Comparison of ENCODE assay signal across 18 cellular contexts in genomic region chr17:59730268-59730834, GRCh38. TPM values are rescaled to one million over a fixed set of nuclear protein-coding genes. Genes with fewer than 3 reads are reported as not detected.
DNase-seq lines count a peak whose midpoint lies in the region; ATAC-seq and TF ChIP-seq lines count a peak whose summit lies in the region.
"Had no signal": no experiment of that assay in that cellular context is flagged by ENCODE, and none has a peak within 500 bp of the region (broad histone marks: within the 10 kb centered on the region; RNA-seq: fewer than 3 reads in every experiment).

No MANE protein-coding gene starts in this region.

- peaks cover 5% of the 10 kb centered on the region for H3K4me1 Mint-ChIP-seq in central memory CD8-positive, alpha-beta T cell
- peaks cover 2% of the 10 kb centered on the region for H3K4me1 Mint-ChIP-seq in memory B cell
- H3K4me1 Mint-ChIP-seq in type B pancreatic cell (ENCODE audit: unreplicated experiment) = no peaks in the 10 kb centered on the region
- peaks cover 4 to 34% of the 10 kb centered on the region in 2 donors for H3K4me1 Mint-ChIP-seq in stimulated activated naive B cell treated with anti-CD40 and anti-IgM and Interleukin-4, amounts not matched to agents 10 μg/mL and 1 μg/mL and 100 μg/mL, for 72 hours

- no peak overlapping the region for H3K18ac ChIP-seq in IMR-90 (ENCODE audit: low read depth, low read length)

- POLR2A ChIA-PET in IMR-90 (lab: Charles Lee; ENCODE audit: unreplicated experiment) = interaction anchor here (0.8 kb wide), 1 partner anchor 107 kb away, joined by 10 read pairs; no protein-coding TSS in a partner anchor

- no peak overlapping the region for H4K8ac ChIP-seq in IMR-90 (ENCODE audit: low read depth in 2 of 2, low read length in 2 of 2)

- peaks cover 2% of the 10 kb centered on the region; the same call in 1 of the 2 replicates for H3K9me1 ChIP-seq in IMR-90 (ENCODE audit: insufficient read depth, low read length)

- CTCF ChIA-PET in IMR-90 (lab: Yijun Ruan, JAX) = no interaction called here

- H2BK120ac ChIP-seq in IMR-90 (ENCODE audit: low read depth, low read length) = no peak overlapping the region

- H3K9me3 Mint-ChIP-seq in central memory CD8-positive, alpha-beta T cell = no peaks in the 10 kb centered on the region
- H3K9me3 Mint-ChIP-seq in memory B cell (no peaks in the 10 kb centered on the region), type B pancreatic cell (no peaks in the 10 kb centered on the region)
- no peaks in the 10 kb centered on the region for H3K9me3 Mint-ChIP-seq in stimulated activated naive B cell treated with anti-CD40 and anti-IgM and Interleukin-4, amounts not matched to agents 10 μg/mL and 1 μg/mL and 100 μg/mL, for 72 hours
- H3K9me3 Mint-ChIP-seq: CD4-positive, CD25-positive, alpha-beta regulatory T cell had no signal

- DNase-seq in IMR-90 = no peak
- no peak for DNase-seq in central memory CD8-positive, alpha-beta T cell (ENCODE audit: low spot score in 2 of 2)
- no peak for DNase-seq in memory B cell (ENCODE audit: low spot score in 2 of 2)
- no peak for DNase-seq in type B pancreatic cell (ENCODE audit: extremely low spot score, unreplicated experiment)
- DNase-seq in stimulated activated naive B cell treated with anti-CD40 and anti-IgM and Interleukin-4, amounts not matched to agents 10 μg/mL and 1 μg/mL and 100 μg/mL, for 72 hours = no peak
- DNase-seq: CD4-positive, CD25-positive, alpha-beta regulatory T cell; COR-L47; DMS 273 treated with DMSO at 0.1 percent for 48 hours; DND-41; GM23248; HCEC 1CT; NCI-H1105 treated with DMSO at 0.1 percent for 48 hours; NCI-H1694; NCI-H2081 treated with DMSO at 0.1 percent for 48 hours had no signal

- H3K4me3 ChIP-seq in IMR-90 (ENCODE audit: insufficient read depth, low read depth, low read length) = no peak overlapping the region
- H3K4me3 ChIP-seq: GM23248, SK-N-MC had no signal

- TF ChIP-seq CTCF in IMR-90 (conservative IDR thresholded peaks at IDR 0.05; ENCODE audit: low read depth, low read length) = no peak
- no peak for TF ChIP-seq CTCF in type B pancreatic cell (conservative IDR thresholded peaks at IDR 0.05)

- no peak for TF ChIP-seq POLR2A in IMR-90 (IDR thresholded peaks at IDR 0.05; ENCODE audit: low read depth, low read length)

- intact Hi-C loops in IMR-90 (cut with micrococcal nuclease) = no loop called here

- no peaks in the 10 kb centered on the region for H3K27me3 ChIP-seq in IMR-90 (ENCODE audit: control insufficient read depth, insufficient read depth, low read length)

- H3K14ac ChIP-seq in IMR-90 (replicated peaks; ENCODE audit: low read depth, low read length) = no peak overlapping the region

- TF ChIP-seq RAD21 in IMR-90 (IDR thresholded peaks at IDR 0.05; ENCODE audit: low read length) = no peak

- no peak overlapping the region for H2BK5ac ChIP-seq in IMR-90 (ENCODE audit: low read depth, low read length, poor library complexity, severe bottlenecking)

- H3K23ac ChIP-seq in IMR-90 (ENCODE audit: low read depth, low read length) = peak overlapping the region; percentile 34; the same call in 1 of the 2 replicates

- no TSS peak for BruUV-seq in IMR-90 (replicated peaks; lab: Mats Ljungman, UMichigan)

- H2AFZ ChIP-seq in IMR-90 (replicated peaks; ENCODE audit: low read length, poor library complexity) = no peak overlapping the region
- H2AFZ ChIP-seq: GM23248 had no signal

- no peak overlapping the region for H3K4me3 Mint-ChIP-seq in central memory CD8-positive, alpha-beta T cell
- no peak overlapping the region for H3K4me3 Mint-ChIP-seq in memory B cell
- H3K4me3 Mint-ChIP-seq in type B pancreatic cell = no peak overlapping the region
- no peak overlapping the region for H3K4me3 Mint-ChIP-seq in stimulated activated naive B cell treated with anti-CD40 and anti-IgM and Interleukin-4, amounts not matched to agents 10 μg/mL and 1 μg/mL and 100 μg/mL, for 72 hours
- H3K4me3 Mint-ChIP-seq: CD4-positive, CD25-positive, alpha-beta regulatory T cell had no signal

- no peak overlapping the region for H3K56ac ChIP-seq in IMR-90 (ENCODE audit: extremely low read depth, insufficient read depth, low read length)

- H4K5ac ChIP-seq in IMR-90 (ENCODE audit: low read depth, low read length) = no peak overlapping the region

- no peak overlapping the region for H3K9ac ChIP-seq in IMR-90 (ENCODE audit: low read depth, low read length)
- H3K9ac ChIP-seq: GM23248 had no signal

- in situ Hi-C loops in IMR-90 (cut with MboI; ENCODE audit: low sequenced_read_pairs) = no loop called here

- no peaks in the 10 kb centered on the region for H4K20me1 ChIP-seq in IMR-90 (ENCODE audit: insufficient read depth, low read length)

- H3K36me3 Mint-ChIP-seq in central memory CD8-positive, alpha-beta T cell (ENCODE audit: insufficient read depth) = peaks cover 16% of the 10 kb centered on the region
- H3K36me3 Mint-ChIP-seq in memory B cell (peaks cover 7% of the 10 kb centered on the region), type B pancreatic cell (peaks cover 3% of the 10 kb centered on the region)
- H3K36me3 Mint-ChIP-seq in stimulated activated naive B cell treated with anti-CD40 and anti-IgM and Interleukin-4, amounts not matched to agents 10 μg/mL and 1 μg/mL and 100 μg/mL, for 72 hours = peaks cover 15 to 18% of the 10 kb centered on the region in 2 donors

- dilution Hi-C loops in IMR-90 (cut with HindIII; ENCODE audit: low sequenced_read_pairs, unreplicated experiment) = no loop called here

- H3K4me2 ChIP-seq in IMR-90 (ENCODE audit: low read depth, low read length) = no peak overlapping the region

- no peaks in the 10 kb centered on the region for H3K9me3 ChIP-seq in IMR-90 (ENCODE audit: control insufficient read depth, insufficient read depth, low read length)

- no peaks in the 10 kb centered on the region; the same call in 1 of the 2 replicates for H3K4me1 ChIP-seq in IMR-90 (ENCODE audit: control insufficient read depth, insufficient read depth, low read length)

- H3K27me3 Mint-ChIP-seq in central memory CD8-positive, alpha-beta T cell = no peaks in the 10 kb centered on the region
- no peaks in the 10 kb centered on the region for H3K27me3 Mint-ChIP-seq in memory B cell
- no peaks in the 10 kb centered on the region for H3K27me3 Mint-ChIP-seq in type B pancreatic cell
- no peaks in the 10 kb centered on the region for H3K27me3 Mint-ChIP-seq in stimulated activated naive B cell treated with anti-CD40 and anti-IgM and Interleukin-4, amounts not matched to agents 10 μg/mL and 1 μg/mL and 100 μg/mL, for 72 hours
- H3K27me3 Mint-ChIP-seq: CD4-positive, CD25-positive, alpha-beta regulatory T cell had no signal

- H3K4ac ChIP-seq in IMR-90 (ENCODE audit: low read depth, low read length) = no peak overlapping the region; the same call in 1 of the 2 replicates

- no peak for ATAC-seq in IMR-90 (ENCODE audit: low read depth)
- no peak for ATAC-seq in central memory CD8-positive, alpha-beta T cell (replicated peaks; ENCODE audit: extremely low read depth, poor library complexity, severe bottlenecking)
- ATAC-seq in memory B cell (ENCODE audit: low read depth) = no peak
- no peak for ATAC-seq in stimulated activated naive B cell treated with anti-CD40 and anti-IgM and Interleukin-4, amounts not matched to agents 10 μg/mL and 1 μg/mL and 100 μg/mL, for 72 hours (replicated peaks)
- ATAC-seq in GM21447 (IDR thresholded peaks at IDR 0.05; ENCODE audit: unreplicated experiment) = no peak
- ATAC-seq in GM21825 (IDR thresholded peaks at IDR 0.05; ENCODE audit: unreplicated experiment) = no peak
- ATAC-seq: Right ventricle myocardium inferior had no signal

- no CpG with 5 or more reads among the region's 1 CpG for WGBS in IMR-90 (ENCODE audit: extremely low coverage in 2 of 2, insufficient read length in 1 of 2), 2 experiments

- H4K91ac ChIP-seq in IMR-90 (ENCODE audit: insufficient read depth, low read depth, low read length) = no peak overlapping the region

- peaks cover 16 to 60% of the 10 kb centered on the region in 2 experiments for H3K79me1 ChIP-seq in IMR-90 (ENCODE audit: low read depth in 1 of 2, low read length in 2 of 2)

- no peak overlapping the region for H2BK20ac ChIP-seq in IMR-90 (ENCODE audit: low read depth, low read length)

- H3K27ac ChIP-seq in IMR-90 (ENCODE audit: insufficient read depth, low read length) = no peak overlapping the region
- H3K27ac ChIP-seq: GM23248, SK-N-MC had no signal

- peak overlapping the region; percentile 51; the same call in 1 of the 2 replicates for H2AK5ac ChIP-seq in IMR-90 (ENCODE audit: low read depth, low read length)

- H3K36me3 ChIP-seq in IMR-90 (ENCODE audit: control insufficient read depth, insufficient read depth, low read length) = 0 out of 2 replicates have a peak, but pooled peaks cover 1% of the 10 kb centered on the region

- peak overlapping the region; percentile 16 for H3K27ac Mint-ChIP-seq in central memory CD8-positive, alpha-beta T cell (ENCODE audit: low read depth)
- H3K27ac Mint-ChIP-seq in memory B cell (peak overlapping the region; percentile 8), type B pancreatic cell (peak overlapping the region; percentile 31)
- no peak overlapping the region for H3K27ac Mint-ChIP-seq in stimulated activated naive B cell treated with anti-CD40 and anti-IgM and Interleukin-4, amounts not matched to agents 10 μg/mL and 1 μg/mL and 100 μg/mL, for 72 hours
- H3K27ac Mint-ChIP-seq: CD4-positive, CD25-positive, alpha-beta regulatory T cell had no signal

- no peak overlapping the region for H2AK9ac ChIP-seq in IMR-90 (replicated peaks; ENCODE audit: low read depth, low read length, poor library complexity)

- no peak overlapping the region for H2BK15ac ChIP-seq in IMR-90 (ENCODE audit: low read depth, low read length)

TF ChIP-seq in IMR-90, 13 proteins besides CTCF, POLR2A, EP300 and RAD21:
- TF ChIP-seq NFE2L2 (IDR thresholded peaks at IDR 0.05; ENCODE audit: low read depth, low read length) (no peak), RFX5 (IDR thresholded peaks at IDR 0.05; ENCODE audit: low read depth, low read length) (no peak), CEBPB (IDR thresholded peaks at IDR 0.05; ENCODE audit: low read depth, low read length) (no peak)

RNA-seq across cellular contexts. Expression of gene VMP1, which starts 22.9 kb away (rescaled TPM):
- total RNA-seq in IMR-90 (2012; rRNA removed) (197 and 272 TPM in 2 replicates), type B pancreatic cell (ENCODE audit: low replicate concordance) (124 and 157 TPM in 2 replicates)
- 59.9 and 89.8 TPM in 2 replicates for polyA plus RNA-seq in IMR-90 (2012; rRNA removed)
- 9.5 and 20.9 TPM in 2 replicates for polyA plus RNA-seq in IMR-90 (2012; cell fraction: cytosol; rRNA removed)
- polyA plus RNA-seq in IMR-90 (2012; cell fraction: nucleus; rRNA removed; ENCODE audit: low replicate concordance) = 28.0 and 437 TPM in 2 replicates

RNA-seq across cellular contexts. Expression of gene PTRH2, which starts 23.1 kb away (rescaled TPM):
- total RNA-seq in IMR-90 (2012; rRNA removed) (24.9 and 41.7 TPM in 2 replicates), type B pancreatic cell (ENCODE audit: low replicate concordance) (23.1 and 25.9 TPM in 2 replicates)
- polyA plus RNA-seq in IMR-90 (2012; rRNA removed) = 45.7 and 49.7 TPM in 2 replicates
- 16.5 and 31.5 TPM in 2 replicates for polyA plus RNA-seq in IMR-90 (2012; cell fraction: cytosol; rRNA removed)
- polyA plus RNA-seq in IMR-90 (2012; cell fraction: nucleus; rRNA removed; ENCODE audit: low replicate concordance) = 4.6 and 33.1 TPM in 2 replicates
